Comparison of ENCODE assay signal across 14 cellular contexts in genomic region chr19:14047866-14048265, GRCh38. TPM values are rescaled to one million over a fixed set of nuclear protein-coding genes. Genes with fewer than 3 reads are reported as not detected.
"Had no signal": no experiment of that assay in that cellular context is flagged by ENCODE, and none has a peak within 500 bp of the region (broad histone marks: within the 10 kb centered on the region; RNA-seq: fewer than 3 reads in every experiment).

No MANE protein-coding gene starts in this region.

RNA-seq across cellular contexts. Expression of gene PALM3, which starts 14.0 kb away (rescaled TPM):
- total RNA-seq: subcutaneous adipose tissue, suprapubic skin, thoracic aorta had no signal

RNA-seq across cellular contexts. Expression of gene RLN3, which starts 19.9 kb away (rescaled TPM):
- total RNA-seq: stomach, subcutaneous adipose tissue, suprapubic skin, temporal lobe, testis, thoracic aorta, thyroid gland, tibial nerve, transverse colon, upper lobe of right lung, ureter, urinary bladder, uterus, vagina had no signal
- polyA plus RNA-seq: stomach, urinary bladder had no signal

RNA-seq across cellular contexts. Expression of gene C19orf67, which starts 37.7 kb away (rescaled TPM):
- total RNA-seq: stomach, subcutaneous adipose tissue, suprapubic skin, temporal lobe, thoracic aorta, thyroid gland, tibial nerve, upper lobe of right lung, ureter, urinary bladder, vagina had no signal
- polyA plus RNA-seq: urinary bladder had no signal
